ENCODE assay signal across 2 cellular contexts in the genomic region with DNA sequence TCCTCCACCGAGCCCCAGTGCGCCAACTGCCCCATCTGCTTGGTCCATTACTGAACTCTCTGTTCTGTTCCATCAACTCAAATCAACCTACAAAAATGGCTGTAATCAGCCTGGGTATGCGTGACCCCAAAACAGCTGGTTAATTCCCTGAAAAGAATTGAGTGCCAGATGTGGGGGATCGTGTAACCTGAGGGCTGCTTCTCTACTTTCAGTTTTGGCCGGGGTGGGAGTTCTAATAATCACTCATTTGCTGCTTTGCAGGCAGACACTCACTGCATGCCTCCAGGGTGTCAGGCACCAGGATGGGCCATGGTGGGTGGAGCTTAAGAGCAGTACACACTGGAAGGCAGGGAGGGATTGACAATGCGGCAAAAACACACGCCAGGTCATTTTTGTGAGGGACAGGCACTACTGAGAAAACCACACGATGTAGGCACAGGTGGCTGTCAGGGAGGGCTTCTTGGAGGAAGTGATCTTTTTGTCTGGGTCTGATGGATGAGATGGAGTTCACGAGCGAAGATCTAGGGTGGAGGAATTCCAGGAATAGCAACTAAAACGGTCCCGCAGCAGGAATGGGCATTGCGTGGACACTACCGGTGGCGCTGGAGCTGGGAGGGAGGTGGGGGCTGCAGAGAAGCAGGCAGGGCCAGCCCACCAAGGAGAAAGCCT.
A peak's percentile ranks its signal among the peaks of the same experiment; 100 is the strongest.
TF ChIP-seq lines count a peak whose summit lies in the region.

No MANE protein-coding gene starts in this region.

TF ChIP-seq in HCT116, 20 proteins besides CTCF, POLR2A, EP300 and RAD21:
- no peak for TF ChIP-seq SIN3A (IDR thresholded peaks at IDR 0.05; ENCODE audit: low read depth)
- no peak for TF ChIP-seq CBX3 (IDR thresholded peaks at IDR 0.05; ENCODE audit: low read depth)
- TF ChIP-seq TCF7L2 (IDR thresholded peaks at IDR 0.05; ENCODE audit: borderline replicate concordance, extremely low read depth, insufficient read depth, insufficient read length), result no peak
- TF ChIP-seq MAX (IDR thresholded peaks at IDR 0.05), result no peak
- TF ChIP-seq ATF3 (IDR thresholded peaks at IDR 0.05), result no peak
- TF ChIP-seq ZFX (IDR thresholded peaks at IDR 0.05), result no peak
- TF ChIP-seq ZNF274 (IDR thresholded peaks at IDR 0.05; ENCODE audit: low read depth, low read length), result no peak
- TF ChIP-seq ELF1 (IDR thresholded peaks at IDR 0.05; ENCODE audit: borderline replicate concordance, low read depth), result no peak
- TF ChIP-seq ZBTB33 (IDR thresholded peaks at IDR 0.05; ENCODE audit: extremely low read depth, insufficient replicate concordance, low read length), result no peak
- TF ChIP-seq, protein P1, sequence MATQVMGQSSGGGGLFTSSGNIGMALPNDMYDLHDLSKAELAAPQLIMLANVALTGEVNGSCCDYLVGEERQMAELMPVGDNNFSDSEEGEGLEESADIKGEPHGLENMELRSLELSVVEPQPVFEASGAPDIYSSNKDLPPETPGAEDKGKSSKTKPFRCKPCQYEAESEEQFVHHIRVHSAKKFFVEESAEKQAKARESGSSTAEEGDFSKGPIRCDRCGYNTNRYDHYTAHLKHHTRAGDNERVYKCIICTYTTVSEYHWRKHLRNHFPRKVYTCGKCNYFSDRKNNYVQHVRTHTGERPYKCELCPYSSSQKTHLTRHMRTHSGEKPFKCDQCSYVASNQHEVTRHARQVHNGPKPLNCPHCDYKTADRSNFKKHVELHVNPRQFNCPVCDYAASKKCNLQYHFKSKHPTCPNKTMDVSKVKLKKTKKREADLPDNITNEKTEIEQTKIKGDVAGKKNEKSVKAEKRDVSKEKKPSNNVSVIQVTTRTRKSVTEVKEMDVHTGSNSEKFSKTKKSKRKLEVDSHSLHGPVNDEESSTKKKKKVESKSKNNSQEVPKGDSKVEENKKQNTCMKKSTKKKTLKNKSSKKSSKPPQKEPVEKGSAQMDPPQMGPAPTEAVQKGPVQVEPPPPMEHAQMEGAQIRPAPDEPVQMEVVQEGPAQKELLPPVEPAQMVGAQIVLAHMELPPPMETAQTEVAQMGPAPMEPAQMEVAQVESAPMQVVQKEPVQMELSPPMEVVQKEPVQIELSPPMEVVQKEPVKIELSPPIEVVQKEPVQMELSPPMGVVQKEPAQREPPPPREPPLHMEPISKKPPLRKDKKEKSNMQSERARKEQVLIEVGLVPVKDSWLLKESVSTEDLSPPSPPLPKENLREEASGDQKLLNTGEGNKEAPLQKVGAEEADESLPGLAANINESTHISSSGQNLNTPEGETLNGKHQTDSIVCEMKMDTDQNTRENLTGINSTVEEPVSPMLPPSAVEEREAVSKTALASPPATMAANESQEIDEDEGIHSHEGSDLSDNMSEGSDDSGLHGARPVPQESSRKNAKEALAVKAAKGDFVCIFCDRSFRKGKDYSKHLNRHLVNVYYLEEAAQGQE (IDR thresholded peaks at IDR 0.05; ENCODE audit: low read depth), result no peak
- TF ChIP-seq CEBPB (IDR thresholded peaks at IDR 0.05; ENCODE audit: low read depth), result no peak
- TF ChIP-seq FOSL1 (IDR thresholded peaks at IDR 0.05; ENCODE audit: low read depth), result no peak
- no peak for TF ChIP-seq SP1 (IDR thresholded peaks at IDR 0.05; ENCODE audit: low read depth)
- no peak for TF ChIP-seq EZH2 (IDR thresholded peaks at IDR 0.05)
- no peak for TF ChIP-seq EGR1 (IDR thresholded peaks at IDR 0.05; ENCODE audit: low read depth)
- no peak for TF ChIP-seq SRF (IDR thresholded peaks at IDR 0.05; ENCODE audit: low read depth)
- no peak for TF ChIP-seq EZH2phosphoT487 (IDR thresholded peaks at IDR 0.05; ENCODE audit: borderline replicate concordance)
- TF ChIP-seq JUND (IDR thresholded peaks at IDR 0.05), result no peak
- no peak for TF ChIP-seq POLR2AphosphoS5 (IDR thresholded peaks at IDR 0.05; ENCODE audit: low read depth, low read length)
- no peak for TF ChIP-seq YY1 (IDR thresholded peaks at IDR 0.05; ENCODE audit: extremely low read depth, insufficient replicate concordance, low read depth, low read length)

TF ChIP-seq in K562, 482 proteins besides CTCF, POLR2A, EP300 and RAD21:
- TF ChIP-seq ZNF589 (CRISPR knock-in tag; IDR thresholded peaks at IDR 0.05; ENCODE audit: low read depth) (no peak), ZFP36 (IDR thresholded peaks at IDR 0.05; ENCODE audit: low read depth, low read length, partially characterized antibody) (peak; percentile 67), BCOR (IDR thresholded peaks at IDR 0.05) (0 out of 2 replicates have a peak, but pooled peaks have one; percentile 10)
TF ChIP-seq in K562: peak in this region for 2.
